In genomic region chr3:190119734-190120133, GRCh38 we compare ENCODE assay signal across 8 cellular contexts. TPM values are rescaled to one million over a fixed set of nuclear protein-coding genes. Genes with fewer than 3 reads are reported as not detected.
DNase-seq lines count a peak whose midpoint lies in the region; ATAC-seq and TF ChIP-seq lines count a peak whose summit lies in the region.

No MANE protein-coding gene starts in this region.

- H3K79me2 ChIP-seq in PC-9 (ENCODE audit: low read depth): no peaks in the 10 kb centered on the region

- peaks cover 10% of the 10 kb centered on the region for H3K4me1 Mint-ChIP-seq in stimulated activated naive CD8-positive, alpha-beta T cell treated with anti-CD3 and anti-CD28 coated beads, Interleukin-15, amount 100 ng/mL, for 72 hours

- POLR2A ChIA-PET in PC-9 (lab: Charles Lee; ENCODE audit: unreplicated experiment): no interaction called here

- H3K9me2 ChIP-seq in PC-9 (ENCODE audit: insufficient read depth): no peaks in the 10 kb centered on the region

- 0 out of 2 replicates have a peak, but pooled peaks cover 5% of the 10 kb centered on the region for H3F3A ChIP-seq in PC-9 (ENCODE audit: insufficient read depth, low read depth)

- peaks cover 90% of the 10 kb centered on the region for H3K27me3 Mint-ChIP-seq in stimulated activated naive CD8-positive, alpha-beta T cell treated with anti-CD3 and anti-CD28 coated beads, Interleukin-15, amount 100 ng/mL, for 72 hours

- peak overlapping the region; percentile 79 for H3K4me2 ChIP-seq in PC-9

- peak overlapping the region; percentile 39 for H2AFZ ChIP-seq in PC-9

- no peak overlapping the region for H3K27ac Mint-ChIP-seq in stimulated activated naive CD8-positive, alpha-beta T cell treated with anti-CD3 and anti-CD28 coated beads, Interleukin-15, amount 100 ng/mL, for 72 hours

- H3K4me1 ChIP-seq in cardiac muscle cell (ENCODE audit: low read depth) (peaks cover 17% of the 10 kb centered on the region), PC-9 (replicated peaks; ENCODE audit: insufficient read depth) (peaks cover 42% of the 10 kb centered on the region), right cardiac atrium (ENCODE audit: control insufficient read depth, insufficient read depth, low read length) (no peaks in the 10 kb centered on the region)

- CTCF ChIA-PET in PC-9 (lab: Charles Lee): interaction anchor here (1.5 to 1.7 kb wide), 2 partner anchors 83 to 93 kb away, joined by 3 to 6 read pairs; no protein-coding TSS in a partner anchor

- H3K27me3 ChIP-seq in cardiac muscle cell: no peaks in the 10 kb centered on the region
- no peaks in the 10 kb centered on the region for H3K27me3 ChIP-seq in PC-9 (ENCODE audit: insufficient read depth, low read depth)
- H3K27me3 ChIP-seq in right cardiac atrium (ENCODE audit: control insufficient read depth, insufficient read depth): no peaks in the 10 kb centered on the region

- H3K4me3 Mint-ChIP-seq in stimulated activated naive CD8-positive, alpha-beta T cell treated with anti-CD3 and anti-CD28 coated beads, Interleukin-15, amount 100 ng/mL, for 72 hours: peak overlapping the region; percentile 74 to 79

- TSS peak; percentile 41 for BruUV-seq in PC-9 (replicated peaks; lab: Mats Ljungman, UMichigan)

- DNase-seq in cardiac muscle cell (ENCODE audit: low read depth in 1 of 2, low spot score in 1 of 2): no peak
- no peak for DNase-seq in Right ventricle myocardium superior
- no peak for DNase-seq in PC-9
- no peak for DNase-seq in right cardiac atrium
- DNase-seq in stimulated activated naive CD8-positive, alpha-beta T cell treated with anti-CD3 and anti-CD28 coated beads, Interleukin-15, amount 100 ng/mL, for 72 hours: no peak
- DNase-seq in HT-29 (ENCODE audit: low spot score): no peak
- no peak for DNase-seq in DMS79 treated with DMSO at 0.1 percent for 48 hours (lab: John Stamatoyannopoulos, UW)
- DNase-seq in OCI-M2 (lab: John Stamatoyannopoulos, UW; ENCODE audit: unreplicated experiment): no peak

- H3K36me3 ChIP-seq in cardiac muscle cell: no peaks in the 10 kb centered on the region
- H3K36me3 ChIP-seq in PC-9 (ENCODE audit: low read depth): no peaks in the 10 kb centered on the region

- no peaks in the 10 kb centered on the region for H3K9me3 Mint-ChIP-seq in stimulated activated naive CD8-positive, alpha-beta T cell treated with anti-CD3 and anti-CD28 coated beads, Interleukin-15, amount 100 ng/mL, for 72 hours

- H3K4me3 ChIP-seq in cardiac muscle cell: peak overlapping the region; percentile 92
- peak overlapping the region; percentile 90; the same call in 1 of the 2 replicates for H3K4me3 ChIP-seq in PC-9
- H3K4me3 ChIP-seq in right cardiac atrium (ENCODE audit: low read length): peak overlapping the region; percentile 90

- H4K20me1 ChIP-seq in PC-9 (ENCODE audit: insufficient read depth): no peaks in the 10 kb centered on the region

- TF ChIP-seq CTCF in cardiac muscle cell (IDR thresholded peaks at IDR 0.05; ENCODE audit: low read depth, low read length): no peak
- TF ChIP-seq CTCF in PC-9 (conservative IDR thresholded peaks at IDR 0.05): no peak

- ATAC-seq in Right ventricle myocardium superior (ENCODE audit: poor library complexity) (no peak), right cardiac atrium (no peak)
- ATAC-seq in stimulated activated naive CD8-positive, alpha-beta T cell treated with anti-CD3 and anti-CD28 coated beads, Interleukin-15, amount 100 ng/mL, for 72 hours: no peak

- intact Hi-C loops in Right ventricle myocardium superior (cut with DNase I): loop anchor here (10.0 kb wide), 1 partner anchor 155 kb away; no protein-coding TSS in a partner anchor
- intact Hi-C loops in PC-9 (cut with micrococcal nuclease; ENCODE audit: unreplicated experiment): loop anchor here (1.0 to 5.0 kb wide), 4 partner anchors 68 to 203 kb away; partner anchors contain the start of gene CLDN1
- intact Hi-C loops in right cardiac atrium (cut with DNase I): loop anchor here in 2 of 4 donors (10.0 kb wide), 2 partner anchors 95 to 155 kb away; no protein-coding TSS in a partner anchor

- no peaks in the 10 kb centered on the region for H3K9me3 ChIP-seq in cardiac muscle cell (ENCODE audit: low read depth)
- no peaks in the 10 kb centered on the region for H3K9me3 ChIP-seq in PC-9 (ENCODE audit: insufficient read depth, low read depth)
- H3K9me3 ChIP-seq in right cardiac atrium (ENCODE audit: control insufficient read depth, low read length): no peaks in the 10 kb centered on the region

- no peak overlapping the region for H3K27ac ChIP-seq in cardiac muscle cell
- H3K27ac ChIP-seq in PC-9: no peak overlapping the region
- no peak overlapping the region for H3K27ac ChIP-seq in right cardiac atrium (ENCODE audit: low read length)

RNA-seq across cellular contexts. Expression of gene P3H2, which starts 1.0 kb away (rescaled TPM):
- total RNA-seq in cardiac muscle cell (45.3 and 56.7 TPM in 2 replicates), Right ventricle myocardium superior (1.3 TPM), PC-9 (2021) (20.9 and 26.2 TPM in 2 replicates), right cardiac atrium (1 to 10 TPM; 1.7 to 4.1 (median 3.0) TPM)
- polyA plus RNA-seq in cardiac muscle cell (56.8 and 72.8 TPM in 2 replicates), right cardiac atrium (4.1 TPM)
- total RNA-seq in HT-29 (2014; rRNA removed; shearing (Covaris generic)): 1.1 and 3.1 TPM in 2 replicates
